Comparison of ENCODE assay signal across 11 cellular contexts in the genomic region with DNA sequence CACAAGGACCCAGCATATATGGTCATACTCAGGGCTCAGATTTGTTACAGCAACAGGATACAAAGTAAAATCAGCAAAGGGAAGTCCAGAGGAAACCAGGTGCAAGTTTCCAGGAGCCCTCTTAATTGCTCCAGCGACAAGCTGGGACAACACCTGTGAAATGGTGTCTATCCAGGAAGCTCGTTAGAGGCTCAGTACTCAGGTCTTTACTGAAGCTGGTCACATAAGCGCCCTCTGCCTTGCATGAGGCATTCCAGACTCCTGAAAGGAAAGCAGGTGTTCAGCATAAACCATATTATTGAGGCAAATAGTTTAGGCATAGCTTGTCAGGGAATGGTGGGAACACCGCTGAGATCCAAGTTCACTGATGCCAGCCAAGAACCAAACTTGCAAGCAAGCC.
"Had no signal": no experiment of that assay in that cellular context is flagged by ENCODE, and none has a peak within 500 bp of the region (broad histone marks: within the 10 kb centered on the region; RNA-seq: fewer than 3 reads in every experiment).

No MANE protein-coding gene starts in this region.

- ATAC-seq: left lung; naive thymus-derived CD4-positive, alpha-beta T cell; sciatic nerve had no signal

- H3K4me1 ChIP-seq: left lung had no signal

- H3K27me3 ChIP-seq: ovary had no signal

- DNase-seq: activated CD4-positive, alpha-beta T cell treated with anti-CD3 and anti-CD28 coated beads, Interleukin-2, amount 50 U/mL, for 4 hours; activated CD4-positive, CD25-positive, alpha-beta regulatory T cell treated with anti-CD3 and anti-CD28 coated beads, Interleukin-2, amount 50 U/mL, for 72 hours; activated effector memory CD4-positive, alpha-beta T cell treated with Interleukin-2 at 50 U/mL for 16 hours; activated naive CD4-positive, alpha-beta T cell treated with anti-CD3 and anti-CD28 coated beads, Interleukin-2, amount 50 U/mL, for 16 hours; activated T-cell treated with anti-CD3 and anti-CD28 coated beads, Interleukin-2, amount 50 U/mL, for 1 hour; left lung; naive thymus-derived CD4-positive, alpha-beta T cell; ovary had no signal

- H3K27ac ChIP-seq: epithelial cell of prostate, hepatocyte, left lung, ovary had no signal

- H3K36me3 ChIP-seq: left lung, ovary had no signal

- H3K9me3 ChIP-seq: left lung, ovary had no signal

- H3K4me3 ChIP-seq: hepatocyte, left lung, ovary had no signal
